9 cellular contexts compared by ENCODE assay signal in the genomic region with DNA sequence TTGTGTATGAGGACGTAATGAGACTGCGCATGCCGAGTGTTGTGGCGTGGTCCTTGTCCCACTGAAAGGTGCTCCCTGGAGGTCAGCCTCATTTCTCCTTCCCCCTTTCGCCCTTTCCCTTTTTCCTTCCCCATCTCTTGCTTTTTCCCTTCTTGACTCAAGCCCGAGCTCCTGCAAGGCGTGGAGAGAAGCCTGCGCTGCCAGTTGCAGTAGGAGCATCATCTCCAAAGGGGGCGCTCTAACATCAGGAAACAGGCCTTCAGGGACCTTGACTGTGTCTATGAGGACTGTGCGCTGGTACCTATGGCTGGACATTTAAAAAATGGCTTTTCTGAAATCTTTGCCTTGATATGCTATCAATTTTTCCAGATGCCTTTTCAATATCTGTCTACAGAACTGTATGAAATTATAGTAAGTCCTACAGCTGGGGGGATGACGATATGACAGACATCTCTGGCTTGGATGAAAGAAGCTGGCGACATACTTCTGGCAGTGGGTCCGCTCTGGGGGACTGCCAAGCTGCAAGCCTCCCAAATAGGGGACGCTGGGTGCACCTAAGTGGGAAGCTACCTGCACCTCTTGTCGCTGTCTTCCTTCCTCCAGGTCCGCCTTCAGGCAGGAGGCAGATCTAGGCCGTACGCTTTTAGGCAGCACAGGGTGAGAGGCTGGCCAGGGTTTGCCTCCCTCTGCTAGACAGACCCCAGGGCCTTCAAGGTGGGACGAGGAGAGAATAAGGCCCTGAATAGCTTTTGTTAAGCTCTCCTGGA.
DNase-seq lines count a peak whose midpoint lies in the region; ATAC-seq and TF ChIP-seq lines count a peak whose summit lies in the region.
"Had no signal": no experiment of that assay in that cellular context is flagged by ENCODE, and none has a peak within 500 bp of the region (broad histone marks: within the 10 kb centered on the region; RNA-seq: fewer than 3 reads in every experiment).

No MANE protein-coding gene starts in this region.

- H3K4me3 Mint-ChIP-seq in chondrocyte (ENCODE audit: unreplicated experiment): no peak overlapping the region
- no peak overlapping the region for H3K4me3 Mint-ChIP-seq in activated T-helper 17 cell treated with anti-CD3 and anti-CD28 coated beads, Interleukin-2, amount 50 U/mL, for 72 hours

- H3K4me1 ChIP-seq in HEK293 (ENCODE audit: control insufficient read depth, insufficient read depth, low read length): no peaks in the 10 kb centered on the region

- POLR2A ChIA-PET in HEK293 (lab: Yijun Ruan, JAX): no interaction called here

- TF ChIP-seq CTCF in HEK293 (tag by site-specific recombination; IDR thresholded peaks at IDR 0.05) (peak; percentile 76; the same call in 1 of the 2 replicates), chondrocyte (IDR thresholded peaks at IDR 0.05) (peak; percentile 84)

- no peaks in the 10 kb centered on the region for H3K4me1 Mint-ChIP-seq in chondrocyte (ENCODE audit: low read depth)
- no peaks in the 10 kb centered on the region for H3K4me1 Mint-ChIP-seq in activated T-helper 17 cell treated with anti-CD3 and anti-CD28 coated beads, Interleukin-2, amount 50 U/mL, for 72 hours
- H3K4me1 Mint-ChIP-seq: naive B cell had no signal

- ATAC-seq in GM21360 (IDR thresholded peaks at IDR 0.05; ENCODE audit: unreplicated experiment) (no peak), GM19467 (IDR thresholded peaks at IDR 0.05; ENCODE audit: unreplicated experiment) (no peak)
- ATAC-seq in activated T-helper 17 cell treated with anti-CD3 and anti-CD28 coated beads, Interleukin-2, amount 50 U/mL, for 72 hours (replicated peaks): no peak

- H3K27ac Mint-ChIP-seq in chondrocyte (ENCODE audit: unreplicated experiment): no peak overlapping the region
- H3K27ac Mint-ChIP-seq in activated T-helper 17 cell treated with anti-CD3 and anti-CD28 coated beads, Interleukin-2, amount 50 U/mL, for 72 hours: no peak overlapping the region
- H3K27ac Mint-ChIP-seq: naive B cell had no signal

- H3K9me3 ChIP-seq in HEK293 (ENCODE audit: control insufficient read depth, insufficient read depth, low read depth, low read length): no peaks in the 10 kb centered on the region

- CTCF ChIA-PET in HEK293 (lab: Yijun Ruan, JAX): interaction anchor here (0.5 to 2.1 kb wide), 37 partner anchors 9 to 1867 kb away, joined by 3 to 15 read pairs (median 3); no protein-coding TSS in a partner anchor

- no peaks in the 10 kb centered on the region for H3K9me3 Mint-ChIP-seq in chondrocyte (ENCODE audit: low read depth)
- no peaks in the 10 kb centered on the region for H3K9me3 Mint-ChIP-seq in activated T-helper 17 cell treated with anti-CD3 and anti-CD28 coated beads, Interleukin-2, amount 50 U/mL, for 72 hours

- no peaks in the 10 kb centered on the region for H3K36me3 Mint-ChIP-seq in chondrocyte (ENCODE audit: low read depth)
- no peaks in the 10 kb centered on the region for H3K36me3 Mint-ChIP-seq in activated T-helper 17 cell treated with anti-CD3 and anti-CD28 coated beads, Interleukin-2, amount 50 U/mL, for 72 hours (ENCODE audit: low read depth)
- H3K36me3 Mint-ChIP-seq: naive B cell had no signal

- DNase-seq in DMS 273 treated with DMSO at 0.1 percent for 48 hours (lab: John Stamatoyannopoulos, UW) (peak; percentile 11), NCI-H748 (lab: John Stamatoyannopoulos, UW; ENCODE audit: unreplicated experiment) (peak; percentile 68), chondrocyte (ENCODE audit: low spot score) (no peak), lung microvascular endothelial cell (ENCODE audit: low read depth in 2 of 2) (peak; percentile 32 to 64)
- DNase-seq: naive B cell had no signal

- H3K27ac ChIP-seq in HEK293 (ENCODE audit: extremely low read depth, low read depth, low read length): no peak overlapping the region

- no peaks in the 10 kb centered on the region for H3K36me3 ChIP-seq in HEK293 (ENCODE audit: control insufficient read depth in 2 of 2, insufficient read depth in 1 of 2, low read length in 2 of 2)

- H3K27me3 Mint-ChIP-seq in chondrocyte (ENCODE audit: low read depth): peaks cover 49% of the 10 kb centered on the region
- H3K27me3 Mint-ChIP-seq in activated T-helper 17 cell treated with anti-CD3 and anti-CD28 coated beads, Interleukin-2, amount 50 U/mL, for 72 hours: peaks cover 24% of the 10 kb centered on the region

- no peak overlapping the region for H3K4me3 ChIP-seq in HEK293 (ENCODE audit: low read depth, low read length)

TF ChIP-seq in HEK293, 187 proteins besides CTCF, POLR2A, EP300 and RAD21:
- TF ChIP-seq MEIS1 (CRISPR knock-in tag; IDR thresholded peaks at IDR 0.05; ENCODE audit: borderline replicate concordance): no peak
- no peak for TF ChIP-seq ZNF664 (tag by site-specific recombination; IDR thresholded peaks at IDR 0.05)
- peak; percentile 51; the same call in 1 of the 2 replicates for TF ChIP-seq ZNF660 (tag by site-specific recombination; IDR thresholded peaks at IDR 0.05)
- no peak for TF ChIP-seq ZNF791 (tag by site-specific recombination; IDR thresholded peaks at IDR 0.05)
- no peak for TF ChIP-seq GLI4 (tag by site-specific recombination; IDR thresholded peaks at IDR 0.05)
- no peak for TF ChIP-seq ZNF544 (tag by site-specific recombination; IDR thresholded peaks at IDR 0.05)
- TF ChIP-seq ZNF626 (tag by site-specific recombination; IDR thresholded peaks at IDR 0.05): no peak
- TF ChIP-seq ZNF521 (tag by site-specific recombination; IDR thresholded peaks at IDR 0.05): no peak
- TF ChIP-seq ZNF155 (tag by site-specific recombination; IDR thresholded peaks at IDR 0.05): no peak
- peak; percentile 81 for TF ChIP-seq ZNF654 (tag by site-specific recombination; IDR thresholded peaks at IDR 0.05; ENCODE audit: low read depth)
- TF ChIP-seq PRDM1 (tag by site-specific recombination; IDR thresholded peaks at IDR 0.05): peak; percentile 74
- TF ChIP-seq SCRT2 (tag by site-specific recombination; IDR thresholded peaks at IDR 0.05): no peak
- no peak for TF ChIP-seq ZNF473 (tag by site-specific recombination; IDR thresholded peaks at IDR 0.05)
- no peak for TF ChIP-seq ZNF530 (tag by site-specific recombination; IDR thresholded peaks at IDR 0.05; ENCODE audit: low read depth)
- no peak for TF ChIP-seq ZNF341 (tag by site-specific recombination; IDR thresholded peaks at IDR 0.05; ENCODE audit: low read depth)
- no peak for TF ChIP-seq ZSCAN30 (tag by site-specific recombination; IDR thresholded peaks at IDR 0.05)
- TF ChIP-seq, protein P1, sequence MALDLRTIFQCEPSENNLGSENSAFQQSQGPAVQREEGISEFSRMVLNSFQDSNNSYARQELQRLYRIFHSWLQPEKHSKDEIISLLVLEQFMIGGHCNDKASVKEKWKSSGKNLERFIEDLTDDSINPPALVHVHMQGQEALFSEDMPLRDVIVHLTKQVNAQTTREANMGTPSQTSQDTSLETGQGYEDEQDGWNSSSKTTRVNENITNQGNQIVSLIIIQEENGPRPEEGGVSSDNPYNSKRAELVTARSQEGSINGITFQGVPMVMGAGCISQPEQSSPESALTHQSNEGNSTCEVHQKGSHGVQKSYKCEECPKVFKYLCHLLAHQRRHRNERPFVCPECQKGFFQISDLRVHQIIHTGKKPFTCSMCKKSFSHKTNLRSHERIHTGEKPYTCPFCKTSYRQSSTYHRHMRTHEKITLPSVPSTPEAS (tag by site-specific recombination; IDR thresholded peaks at IDR 0.05): no peak
- TF ChIP-seq, protein P2, sequence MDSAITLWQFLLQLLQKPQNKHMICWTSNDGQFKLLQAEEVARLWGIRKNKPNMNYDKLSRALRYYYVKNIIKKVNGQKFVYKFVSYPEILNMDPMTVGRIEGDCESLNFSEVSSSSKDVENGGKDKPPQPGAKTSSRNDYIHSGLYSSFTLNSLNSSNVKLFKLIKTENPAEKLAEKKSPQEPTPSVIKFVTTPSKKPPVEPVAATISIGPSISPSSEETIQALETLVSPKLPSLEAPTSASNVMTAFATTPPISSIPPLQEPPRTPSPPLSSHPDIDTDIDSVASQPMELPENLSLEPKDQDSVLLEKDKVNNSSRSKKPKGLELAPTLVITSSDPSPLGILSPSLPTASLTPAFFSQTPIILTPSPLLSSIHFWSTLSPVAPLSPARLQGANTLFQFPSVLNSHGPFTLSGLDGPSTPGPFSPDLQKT (IDR thresholded peaks at IDR 0.05; ENCODE audit: borderline replicate concordance, low read depth, low read length): no peak
